Comparison of ENCODE assay signal across 8 cellular contexts in genomic region chr5:115170924-115171510, GRCh38. TPM values are rescaled to one million over a fixed set of nuclear protein-coding genes. Genes with fewer than 3 reads are reported as not detected.
DNase-seq lines count a peak whose midpoint lies in the region; ATAC-seq and TF ChIP-seq lines count a peak whose summit lies in the region.

No MANE protein-coding gene starts in this region.

- intact Hi-C loops in natural killer cell (cut with micrococcal nuclease): no loop called here

- no peaks in the 10 kb centered on the region for H3K9me3 Mint-ChIP-seq in natural killer cell

- H3K4me3 Mint-ChIP-seq in natural killer cell: peak overlapping the region; percentile 80

- peaks cover 0 to 22% (median 13%) of the 10 kb centered on the region in 11 experiments; a peak in 11 of 22 replicates for H3K36me3 ChIP-seq in BLaER1 treated with 17β-estradiol and CSF1 and Interleukin-3, amounts not matched to agents 10 nM and 100 nM
- H3K36me3 ChIP-seq in brain microvascular endothelial cell (replicated peaks): no peaks in the 10 kb centered on the region

- H4K20me1 ChIP-seq in BLaER1 treated with 17β-estradiol and CSF1 and Interleukin-3, amounts not matched to agents 10 nM and 100 nM: peaks cover 0 to 25% (median 0%) of the 10 kb centered on the region in 11 experiments; a peak in 8 of 22 replicates

- peaks cover 28 to 50% of the 10 kb centered on the region in 2 donors for H3K27me3 Mint-ChIP-seq in natural killer cell (ENCODE audit: low read depth in 2 of 2)

- peaks cover 10 to 26% (median 18%) of the 10 kb centered on the region in 10 experiments for H3K4me1 ChIP-seq in BLaER1 treated with 17β-estradiol and CSF1 and Interleukin-3, amounts not matched to agents 10 nM and 100 nM

- in situ Hi-C loops in brain microvascular endothelial cell (cut with HindIII; ENCODE audit: low pct_ligation_motif_present, low sequenced_read_pairs): no loop called here

- no peaks in the 10 kb centered on the region for H3K36me3 Mint-ChIP-seq in natural killer cell

- peak overlapping the region in 3 of 11 experiments; percentile 43 to 86 (median 58); a peak in 3 of 22 replicates for H3K27ac ChIP-seq in BLaER1 treated with 17β-estradiol and CSF1 and Interleukin-3, amounts not matched to agents 10 nM and 100 nM
- H3K27ac ChIP-seq in brain microvascular endothelial cell: no peak overlapping the region

- peaks cover 10 to 76% (median 73%) of the 10 kb centered on the region in 11 experiments; a peak in 20 of 22 replicates for H3K27me3 ChIP-seq in BLaER1 treated with 17β-estradiol and CSF1 and Interleukin-3, amounts not matched to agents 10 nM and 100 nM
- no peaks in the 10 kb centered on the region for H3K27me3 ChIP-seq in brain microvascular endothelial cell (replicated peaks)

- peak overlapping the region; percentile 73 to 97 (median 86) for H3K4me3 ChIP-seq in BLaER1 treated with 17β-estradiol and CSF1 and Interleukin-3, amounts not matched to agents 10 nM and 100 nM
- peak overlapping the region; percentile 73 for H3K4me3 ChIP-seq in Jurkat, Clone E6-1 (ENCODE audit: low read length)
- peak overlapping the region; percentile 81 for H3K4me3 ChIP-seq in brain microvascular endothelial cell (ENCODE audit: low read depth, low read length)

- H3K4me2 ChIP-seq in BLaER1 treated with 17β-estradiol and CSF1 and Interleukin-3, amounts not matched to agents 10 nM and 100 nM: peak overlapping the region; percentile 86 to 100 (median 99)

- peak overlapping the region in 1 of 2 donors; percentile 61 for H3K27ac Mint-ChIP-seq in natural killer cell

- ATAC-seq in natural killer cell (no peak), HG03095 (IDR thresholded peaks at IDR 0.05; ENCODE audit: unreplicated experiment) (no peak), GM21619 (IDR thresholded peaks at IDR 0.05; ENCODE audit: unreplicated experiment) (no peak), GM19035 (IDR thresholded peaks at IDR 0.05; ENCODE audit: unreplicated experiment) (no peak)

- no peak for TF ChIP-seq CTCF in brain microvascular endothelial cell (IDR thresholded peaks at IDR 0.05; ENCODE audit: low read depth, low read length, missing control alignments)
- TF ChIP-seq CTCF in natural killer cell (IDR thresholded peaks at IDR 0.05): no peak

- peak overlapping the region in 8 of 11 experiments; percentile 59 to 87 (median 74); a peak in 13 of 22 replicates for H3K9ac ChIP-seq in BLaER1 treated with 17β-estradiol and CSF1 and Interleukin-3, amounts not matched to agents 10 nM and 100 nM

- H3K9me3 ChIP-seq in BLaER1 treated with 17β-estradiol and CSF1 and Interleukin-3, amounts not matched to agents 10 nM and 100 nM (replicated peaks in 1 of 11): peaks cover 20 to 25% (median 23%) of the 10 kb centered on the region in 11 experiments

- no peak for DNase-seq in Jurkat, Clone E6-1 (ENCODE audit: low read depth, low spot score)
- DNase-seq in brain microvascular endothelial cell: no peak
- DNase-seq in natural killer cell: no peak
- DNase-seq in NK-92 (lab: John Stamatoyannopoulos, UW; ENCODE audit: unreplicated experiment): no peak

- H3K4me1 Mint-ChIP-seq in natural killer cell: peaks cover 8 to 20% of the 10 kb centered on the region in 2 donors

RNA-seq across cellular contexts. Expression of gene TRIM36, which starts 1.3 kb away (rescaled TPM):
- polyA plus RNA-seq in Jurkat, Clone E6-1 (2012; ENCODE audit: insufficient read depth, insufficient read length): 15.3 TPM
- 1 to 10 TPM in 1 of 3 donors, under 1 TPM in 2; 0.25 to 1.2 (median 0.38) TPM for total RNA-seq in natural killer cell
